In the genomic region with DNA sequence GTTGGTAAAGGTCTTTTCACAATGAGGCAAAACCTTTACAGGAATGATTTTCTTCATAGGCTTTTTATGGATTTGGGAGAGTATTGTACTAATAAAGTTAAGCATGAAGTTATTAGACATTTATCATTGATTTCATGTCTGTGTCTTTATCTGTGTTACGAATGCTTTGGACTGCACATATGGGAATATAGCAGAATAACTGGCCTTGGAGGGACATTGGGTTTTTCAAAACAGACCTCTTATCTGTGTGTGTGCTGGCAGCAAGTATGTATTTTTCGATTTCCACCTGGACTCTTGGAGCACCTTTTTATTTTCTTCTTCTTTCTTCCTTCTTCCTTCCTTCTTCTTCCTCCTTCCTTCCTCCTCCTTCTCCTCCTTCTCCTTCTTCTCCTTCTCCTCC, we compare ENCODE assay signal across 20 cellular contexts.
DNase-seq lines count a peak whose midpoint lies in the region; ATAC-seq, FAIRE-seq and TF ChIP-seq lines count a peak whose summit lies in the region.
"Had no signal": no experiment of that assay in that cellular context is flagged by ENCODE, and none has a peak within 500 bp of the region (broad histone marks: within the 10 kb centered on the region; RNA-seq: fewer than 3 reads in every experiment).

No MANE protein-coding gene starts in this region.

- intact Hi-C loops in pancreas (cut with DNase I) = no loop called here

- H3K36me3 ChIP-seq in WERI-Rb-1 (peaks cover 8% of the 10 kb centered on the region), pancreas (no peaks in the 10 kb centered on the region), right atrium auricular region (no peaks in the 10 kb centered on the region)

- TF ChIP-seq CTCF in WERI-Rb-1 (IDR thresholded peaks at IDR 0.05; ENCODE audit: low read depth, low read length) (no peak), pancreas (IDR thresholded peaks at IDR 0.05) (no peak), right atrium auricular region (IDR thresholded peaks at IDR 0.05) (no peak), RWPE1 (conservative IDR thresholded peaks at IDR 0.05; ENCODE audit: low read depth) (no peak)

- ATAC-seq in pancreas = peak in 3 of 4 donors; percentile 43 to 78 (median 50)
- ATAC-seq: CD8-positive, alpha-beta T cell had no signal

- FAIRE-seq in pancreas (lab: Jason Lieb, UNC) = no peak
- FAIRE-seq: A204.1, GM18507, H1 had no signal

- H3K4me1 ChIP-seq in pancreas (peaks cover 0 to 3% (median 0%) of the 10 kb centered on the region in 3 donors), right atrium auricular region (no peaks in the 10 kb centered on the region)
- H3K4me1 ChIP-seq: BLaER1 had no signal

- WGBS in pancreas, 2 donors = 13 to 21% methylated on average over 2 of the region's 2 CpGs

- H3K4me3 ChIP-seq in WERI-Rb-1 (ENCODE audit: low read depth, low read length) (no peak overlapping the region), pancreas (no peak overlapping the region), right atrium auricular region (no peak overlapping the region)
- H3K4me3 ChIP-seq: BLaER1 had no signal

- H3K27ac ChIP-seq in WERI-Rb-1 (peak overlapping the region; percentile 67), pancreas (no peak overlapping the region), right atrium auricular region (no peak overlapping the region), RWPE1 (no peak overlapping the region)
- H3K27ac ChIP-seq: 22Rv1, BLaER1, C4-2B had no signal

- peak; percentile 63 for DNase-seq in DMS 273 (lab: John Stamatoyannopoulos, UW; ENCODE audit: unreplicated experiment)
- DNase-seq in DMS 273 treated with DMSO at 0.1 percent for 48 hours (lab: John Stamatoyannopoulos, UW) = no peak
- no peak for DNase-seq in WERI-Rb-1
- no peak for DNase-seq in pancreas
- no peak for DNase-seq in right atrium auricular region (ENCODE audit: low spot score)
- DNase-seq in RWPE1 (ENCODE audit: low spot score) = no peak
- DNase-seq: Caco-2; CD4-positive, CD25-positive, alpha-beta regulatory T cell; CD8-positive, alpha-beta T cell; DMS153; DND-41; GF-D8; H7; HCEC 1CT had no signal

- POLR2A ChIA-PET in RWPE1 (lab: Yijun Ruan, JAX; ENCODE audit: low non-redundant PET) = no interaction called here

- CTCF ChIA-PET in RWPE1 (lab: Yijun Ruan, JAX) = no interaction called here

- H3K27me3 ChIP-seq in WERI-Rb-1 (ENCODE audit: insufficient read depth, low read depth, severe bottlenecking) (no peaks in the 10 kb centered on the region), pancreas (no peaks in the 10 kb centered on the region), right atrium auricular region (no peaks in the 10 kb centered on the region)
- H3K27me3 ChIP-seq: BLaER1 had no signal

- H3K9me3 ChIP-seq in WERI-Rb-1 (ENCODE audit: severe bottlenecking) = peaks cover 5% of the 10 kb centered on the region
- H3K9me3 ChIP-seq in pancreas = no peaks in the 10 kb centered on the region
- H3K9me3 ChIP-seq in right atrium auricular region = no peaks in the 10 kb centered on the region
- H3K9me3 ChIP-seq: Caco-2 had no signal
